Comparison of ENCODE assay signal across 8 cellular contexts in the genomic region with DNA sequence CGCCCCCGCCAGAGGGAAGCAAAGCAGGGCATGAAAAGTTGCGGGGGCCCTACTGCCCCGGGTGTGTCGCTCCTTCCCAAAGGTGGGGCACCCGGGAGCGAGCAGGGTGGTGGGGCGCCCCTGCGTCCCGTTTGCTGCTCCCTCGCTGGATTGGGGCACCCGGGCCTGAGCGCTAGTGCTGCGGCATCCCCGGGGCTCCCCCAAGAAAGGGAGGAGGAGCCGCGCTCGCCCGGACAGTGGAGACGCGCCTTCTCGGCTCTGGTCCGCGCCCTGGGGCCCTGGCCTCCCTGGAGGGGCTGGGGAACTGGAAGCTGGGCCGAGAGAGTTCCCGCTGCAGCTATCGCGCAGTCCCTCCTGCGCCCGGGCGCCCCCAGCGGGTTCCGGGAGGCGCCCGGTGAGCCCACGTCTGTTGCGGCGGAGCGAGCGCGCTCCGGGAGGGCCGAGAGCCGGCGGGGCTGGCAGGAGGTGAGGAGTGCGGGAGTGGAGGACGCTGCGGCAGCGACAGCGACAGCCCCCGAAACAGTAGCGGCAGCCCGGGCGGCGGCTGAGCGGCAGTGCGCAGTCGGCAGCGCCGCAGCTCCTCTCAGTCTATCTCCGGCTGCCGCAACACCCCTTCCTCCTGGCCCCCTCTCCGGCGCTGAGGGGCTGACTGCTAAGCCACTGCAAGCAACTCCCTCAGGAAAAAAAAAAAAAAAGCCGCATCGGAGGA. TPM values are rescaled to one million over a fixed set of nuclear protein-coding genes. Genes with fewer than 3 reads are reported as not detected.
DNase-seq lines count a peak whose midpoint lies in the region; ATAC-seq and TF ChIP-seq lines count a peak whose summit lies in the region.

No MANE protein-coding gene starts in this region.

- peak overlapping the region; percentile 94 for H3K9ac ChIP-seq in skeletal muscle satellite cell (ENCODE audit: low read depth, low read length)

- TF ChIP-seq CTCF in brain microvascular endothelial cell (IDR thresholded peaks at IDR 0.05; ENCODE audit: low read depth, low read length, missing control alignments), result peak; percentile 22

- H3K4me1 ChIP-seq in skeletal muscle satellite cell (ENCODE audit: control insufficient read depth, insufficient read depth, low read length), result peaks cover 16% of the 10 kb centered on the region

- in situ Hi-C loops in brain microvascular endothelial cell (cut with HindIII; ENCODE audit: low pct_ligation_motif_present, low sequenced_read_pairs), result no loop called here

- H3K4me2 ChIP-seq in skeletal muscle satellite cell (ENCODE audit: low read length), result peak overlapping the region; percentile 100

- no peaks in the 10 kb centered on the region for H3K27me3 ChIP-seq in brain microvascular endothelial cell (replicated peaks)
- H3K27me3 ChIP-seq in skeletal muscle satellite cell (ENCODE audit: control insufficient read depth, insufficient read depth, low read length), result no peaks in the 10 kb centered on the region

- ATAC-seq in GM18517 (IDR thresholded peaks at IDR 0.05; ENCODE audit: unreplicated experiment), result no peak

- H3K4me3 ChIP-seq in brain microvascular endothelial cell (ENCODE audit: low read depth, low read length), result peak overlapping the region; percentile 73
- H3K4me3 ChIP-seq in skeletal muscle satellite cell (ENCODE audit: low read length), result peak overlapping the region; percentile 84

- peak; percentile 5 for DNase-seq in stimulated activated CD4-positive, alpha-beta T cell treated with anti-CD3 and anti-CD28 coated beads, Interleukin-12 subunit alpha, Interleukin-12 subunit beta, amount 100 ng/mL, for 4 hours
- no peak for DNase-seq in stimulated activated CD4-positive, alpha-beta T cell treated with anti-CD3 and anti-CD28 coated beads, Interleukin-4, amount 100 ng/mL, for 24 hours
- peak; percentile 65 for DNase-seq in NCI-H2171 (lab: John Stamatoyannopoulos, UW)
- DNase-seq in brain microvascular endothelial cell, result no peak
- peak; percentile 58 for DNase-seq in iPS-NIHi7 (ENCODE audit: extremely low spot score)
- DNase-seq in SIG-M5 (lab: John Stamatoyannopoulos, UW), result no peak

- H3K27ac ChIP-seq in brain microvascular endothelial cell, result peak overlapping the region; percentile 54

- no peaks in the 10 kb centered on the region for H3K9me3 ChIP-seq in skeletal muscle satellite cell (replicated peaks; ENCODE audit: low read length)

- no peaks in the 10 kb centered on the region for H3K36me3 ChIP-seq in brain microvascular endothelial cell (replicated peaks)
- H3K36me3 ChIP-seq in skeletal muscle satellite cell (ENCODE audit: insufficient read depth, low read length), result no peaks in the 10 kb centered on the region

RNA-seq across cellular contexts. Expression of a gene that starts 0.5 kb away (rescaled TPM):
- total RNA-seq in skeletal muscle satellite cell (2012; rRNA removed), result 3.7 and 4.8 TPM in 2 replicates

Comparison
In these comparisons a context has a peak if more than half of its experiments do, and no peak if none do; other contexts are left out.
1. DNase-seq: peak in stimulated activated CD4-positive, alpha-beta T cell treated with anti-CD3 and anti-CD28 coated beads, Interleukin-12 subunit alpha, Interleukin-12 subunit beta, amount 100 ng/mL, for 4 hours (single experiment), NCI-H2171 (single experiment) and iPS-NIHi7 (single experiment); none in stimulated activated CD4-positive, alpha-beta T cell treated with anti-CD3 and anti-CD28 coated beads, Interleukin-4, amount 100 ng/mL, for 24 hours (single experiment), brain microvascular endothelial cell (single experiment) and SIG-M5 (single experiment).